1 cellular context compared by ENCODE assay signal in genomic region chr20:50256577-50256976, GRCh38.
TF ChIP-seq lines count a peak whose summit lies in the region.

No MANE protein-coding gene starts in this region.

TF ChIP-seq in GM23338, 12 proteins besides CTCF, POLR2A, EP300 and RAD21 (continued from another document):
- TF ChIP-seq ETS1 (IDR thresholded peaks at IDR 0.05) = no peak
- TF ChIP-seq ZNF331 (CRISPR knock-in tag; IDR thresholded peaks at IDR 0.05; ENCODE audit: low read depth) = no peak
- no peak for TF ChIP-seq ZNF114 (CRISPR knock-in tag; IDR thresholded peaks at IDR 0.05)
- no peak for TF ChIP-seq STAT1 (IDR thresholded peaks at IDR 0.05; ENCODE audit: unreplicated experiment)
- TF ChIP-seq POLR2AphosphoS5 (IDR thresholded peaks at IDR 0.05; ENCODE audit: low read depth) = no peak
- TF ChIP-seq REST (IDR thresholded peaks at IDR 0.05; ENCODE audit: unreplicated experiment) = no peak
- no peak for TF ChIP-seq EZH2phosphoT487 (IDR thresholded peaks at IDR 0.05; ENCODE audit: unreplicated experiment)
- TF ChIP-seq ZNF462 (CRISPR knock-in tag; IDR thresholded peaks at IDR 0.05) = no peak
- no peak for TF ChIP-seq EZH2 (IDR thresholded peaks at IDR 0.05; ENCODE audit: low read depth, unreplicated experiment)
- TF ChIP-seq CREB1 (CRISPR knock-in tag; IDR thresholded peaks at IDR 0.05; ENCODE audit: low read depth) = no peak
- TF ChIP-seq JUNB (IDR thresholded peaks at IDR 0.05; ENCODE audit: unreplicated experiment) = no peak
